In genomic region chr10:125225051-125225450, GRCh38 we compare ENCODE assay signal across 2 cellular contexts.
TF ChIP-seq lines count a peak whose summit lies in the region.

No MANE protein-coding gene starts in this region.

TF ChIP-seq in GM23338, 12 proteins besides CTCF, POLR2A, EP300 and RAD21:
- TF ChIP-seq NANOG (IDR thresholded peaks at IDR 0.05; ENCODE audit: borderline replicate concordance) (no peak), ZNF462 (CRISPR knock-in tag; IDR thresholded peaks at IDR 0.05) (no peak), POLR2AphosphoS5 (IDR thresholded peaks at IDR 0.05; ENCODE audit: low read depth) (no peak), EZH2 (IDR thresholded peaks at IDR 0.05; ENCODE audit: low read depth, unreplicated experiment) (no peak), ETS1 (IDR thresholded peaks at IDR 0.05) (no peak), REST (IDR thresholded peaks at IDR 0.05; ENCODE audit: unreplicated experiment) (no peak), JUNB (IDR thresholded peaks at IDR 0.05; ENCODE audit: unreplicated experiment) (no peak), EZH2phosphoT487 (IDR thresholded peaks at IDR 0.05; ENCODE audit: unreplicated experiment) (no peak), CREB1 (CRISPR knock-in tag; IDR thresholded peaks at IDR 0.05; ENCODE audit: low read depth) (no peak), ZNF331 (CRISPR knock-in tag; IDR thresholded peaks at IDR 0.05; ENCODE audit: low read depth) (no peak), STAT1 (IDR thresholded peaks at IDR 0.05; ENCODE audit: unreplicated experiment) (no peak), ZNF114 (CRISPR knock-in tag; IDR thresholded peaks at IDR 0.05) (no peak)

TF ChIP-seq in K562, 482 proteins besides CTCF, POLR2A, EP300 and RAD21:
- TF ChIP-seq PCBP1 (IDR thresholded peaks at IDR 0.05; ENCODE audit: low read depth, low read length, poor library complexity, severe bottlenecking) (no peak), ZFP36 (IDR thresholded peaks at IDR 0.05; ENCODE audit: low read depth, low read length, partially characterized antibody) (peak; percentile 10), NR2C1 (IDR thresholded peaks at IDR 0.05) (no peak), NR2C1 (tag; IDR thresholded peaks at IDR 0.05) (no peak), YBX1 (IDR thresholded peaks at IDR 0.05) (no peak), FOXK1 (CRISPR knock-in tag; IDR thresholded peaks at IDR 0.05; ENCODE audit: borderline replicate concordance) (no peak)
TF ChIP-seq in K562: peak in this region for 1.
